ENCODE assay signal across 7 cellular contexts in genomic region chr16:84524936-84525581, GRCh38. TPM values are rescaled to one million over a fixed set of nuclear protein-coding genes. Genes with fewer than 3 reads are reported as not detected.
DNase-seq lines count a peak whose midpoint lies in the region; ATAC-seq, FAIRE-seq and TF ChIP-seq lines count a peak whose summit lies in the region.
"Not testable (repeated sequence)": the region's sequence is repeated elsewhere in the genome, so short reads cannot be mapped to it uniquely, and the experiment has no call there.

No MANE protein-coding gene starts in this region.

- H3K56ac ChIP-seq in H1 (replicated peaks; ENCODE audit: insufficient read length, low read depth, low read length) = not testable (repeated sequence)
- peak overlapping the region; percentile 75 for H3K56ac ChIP-seq in mesendoderm (ENCODE audit: low read length)

- peak overlapping the region; percentile 16 for H4K5ac ChIP-seq in H1 (ENCODE audit: insufficient read length, low read depth, low read length)
- not testable (repeated sequence) for H4K5ac ChIP-seq in mesendoderm (ENCODE audit: low read length)

- not testable (repeated sequence) for H3K4me1 ChIP-seq in Caco-2; H1 (replicated peaks in 1 of 4; ENCODE audit: control insufficient read depth in 3 of 4, insufficient read depth in 4 of 4, low read length in 3 of 4); mesendoderm (ENCODE audit: control insufficient read depth, low read depth, low read length)
- H3K4me1 ChIP-seq in HCT116 (ENCODE audit: control insufficient read depth in 1 of 2, insufficient read depth in 2 of 2, low read length in 2 of 2) = peaks cover 0 to 13% of the 10 kb centered on the region in 2 experiments; a peak in 2 of 4 replicates
- peaks cover 9 to 21% of the 10 kb centered on the region in 2 donors for H3K4me1 ChIP-seq in neuronal stem cell (ENCODE audit: control insufficient read depth in 2 of 2, insufficient read depth in 1 of 2, low read depth in 1 of 2, low read length in 2 of 2)

- H3K4me1 Mint-ChIP-seq in Caco-2 (ENCODE audit: low read depth, unreplicated experiment) = peaks cover 14% of the 10 kb centered on the region
- H3K4me1 Mint-ChIP-seq in activated naive CD8-positive, alpha-beta T cell treated with anti-CD3 and anti-CD28 coated beads, Interleukin-2, amount 10 ng/mL, durations not matched to agents 7 days and 5 days = peaks cover 51% of the 10 kb centered on the region

- H2AK5ac ChIP-seq in H1 (ENCODE audit: low read depth, low read length) (peak overlapping the region; percentile 78; the same call in 1 of the 2 replicates), neuronal stem cell (ENCODE audit: low read depth, low read length) (peak overlapping the region; percentile 98)
- not testable (repeated sequence) for H2AK5ac ChIP-seq in mesendoderm (ENCODE audit: low read length)

- H3K9ac ChIP-seq in HCT116 (ENCODE audit: low read length); H1 (replicated peaks in 1 of 4; ENCODE audit: extremely low read depth in 1 of 4, low read depth in 3 of 4, low read length in 3 of 4); mesendoderm (ENCODE audit: low read length); neuronal stem cell (ENCODE audit: low read depth, low read length, poor library complexity): not testable (repeated sequence)

- H3K23ac ChIP-seq in H1 (ENCODE audit: insufficient read length); mesendoderm (ENCODE audit: low read length); neuronal stem cell (ENCODE audit: low read depth, low read length, poor library complexity): not testable (repeated sequence)

- POLR2A ChIA-PET in Caco-2 (lab: Charles Lee); HCT116 (lab: Charles Lee): not testable (repeated sequence)
- POLR2A ChIA-PET in activated naive CD8-positive, alpha-beta T cell treated with anti-CD3 and anti-CD28 coated beads, Interleukin-2, amount 10 ng/mL, durations not matched to agents 7 days and 5 days (lab: Charles Lee) = interaction anchor here (0.8 to 2.6 kb wide), 5 partner anchors 10 to 31 kb away, joined by 3 to 11 read pairs (median 4); no protein-coding TSS in a partner anchor
- POLR2A ChIA-PET in H1 (lab: Charles Lee; ENCODE audit: partially characterized antibody) = interaction anchor here (1.2 kb wide), 1 partner anchor 11 kb away, joined by 3 read pairs; no protein-coding TSS in a partner anchor

- H2BK20ac ChIP-seq in H1 (ENCODE audit: low read length) = 0 out of 2 replicates have a peak overlapping the region, but pooled peaks have one; percentile 61

- H3K4me2 ChIP-seq in HCT116 (ENCODE audit: low read length); H1 (ENCODE audit: insufficient read depth in 1 of 2, low read depth in 2 of 2, low read length in 2 of 2); mesendoderm (ENCODE audit: low read length); neuronal stem cell (ENCODE audit: insufficient read depth, low read length, poor library complexity, severe bottlenecking): not testable (repeated sequence)

- DNase-seq in Caco-2 = peak in 1 of 2 experiments; percentile 39
- DNase-seq in HCT116 (ENCODE audit: low read depth, low spot score); WERI-Rb-1; activated naive CD8-positive, alpha-beta T cell treated with anti-CD3 and anti-CD28 coated beads, Interleukin-2, amount 10 ng/mL, durations not matched to agents 7 days and 5 days; H1 (ENCODE audit: low read depth in 1 of 2, low spot score in 2 of 2); mesendoderm; neuronal stem cell (ENCODE audit: low spot score): not testable (repeated sequence)

- not testable (repeated sequence) for H4K8ac ChIP-seq in H1 (ENCODE audit: extremely low read depth, insufficient read depth, low read length); mesendoderm (ENCODE audit: low read depth, low read length); neuronal stem cell (ENCODE audit: low read depth, low read length)

- not testable (repeated sequence) for H2BK15ac ChIP-seq in H1 (ENCODE audit: low read length); mesendoderm (replicated peaks; ENCODE audit: low read depth)
- peak overlapping the region; percentile 90 for H2BK15ac ChIP-seq in neuronal stem cell (ENCODE audit: low read length)

- H3K27ac ChIP-seq in HCT116 (ENCODE audit: low read depth, low read length); H1 (ENCODE audit: low read depth, low read length); mesendoderm (ENCODE audit: low read depth, low read length): not testable (repeated sequence)
- H3K27ac ChIP-seq in WERI-Rb-1 (peak overlapping the region; percentile 94; the same call in 1 of the 2 replicates), neuronal stem cell (replicated peaks; ENCODE audit: low read length) (peak overlapping the region; percentile 34)

- not testable (repeated sequence) for H3K4me3 ChIP-seq in Caco-2 (ENCODE audit: low read depth, low read length); HCT116 (replicated peaks in 1 of 2; ENCODE audit: low read depth in 1 of 2, low read length in 2 of 2); WERI-Rb-1 (ENCODE audit: low read depth, low read length); H1 (ENCODE audit: extremely low read depth in 1 of 4, insufficient read depth in 2 of 4, low read depth in 3 of 4, low read length in 4 of 4); mesendoderm (ENCODE audit: low read length); neuronal stem cell (ENCODE audit: low read length in 2 of 2)

- H3K18ac ChIP-seq in H1 (ENCODE audit: extremely low read depth, low read length) (peak overlapping the region; percentile 87), neuronal stem cell (ENCODE audit: low read length) (peak overlapping the region; percentile 96)
- not testable (repeated sequence) for H3K18ac ChIP-seq in mesendoderm (ENCODE audit: low read length)

- H4K91ac ChIP-seq in H1 (replicated peaks; ENCODE audit: insufficient read length, low read length) (peak overlapping the region; percentile 83), neuronal stem cell (ENCODE audit: low read depth, low read length, poor library complexity) (peak overlapping the region; percentile 56)

- peak; percentile 37; the same call in 1 of the 2 replicates for ATAC-seq in HCT116
- not testable (repeated sequence) for ATAC-seq in activated naive CD8-positive, alpha-beta T cell treated with anti-CD3 and anti-CD28 coated beads, Interleukin-2, amount 10 ng/mL, durations not matched to agents 7 days and 5 days (ENCODE audit: low read depth)

- intact Hi-C loops in Caco-2 (cut with micrococcal nuclease; ENCODE audit: unreplicated experiment); HCT116 (cut with micrococcal nuclease): not testable (repeated sequence)

- BruUV-seq in Caco-2 (replicated peaks; lab: Mats Ljungman, UMichigan); HCT116 (replicated peaks; lab: Mats Ljungman, UMichigan): not testable (repeated sequence)

- H3K36me3 ChIP-seq in Caco-2 (ENCODE audit: control insufficient read depth, insufficient read depth, low read length); HCT116 (ENCODE audit: control insufficient read depth in 1 of 2, insufficient read depth in 2 of 2, low read length in 2 of 2); WERI-Rb-1; H1 (ENCODE audit: control insufficient read depth in 2 of 4, insufficient read depth in 4 of 4, low read length in 3 of 4); mesendoderm (ENCODE audit: control insufficient read depth, insufficient read depth, low read length); neuronal stem cell (replicated peaks in 1 of 2; ENCODE audit: control insufficient read depth in 2 of 2, insufficient read depth in 2 of 2, low read length in 2 of 2): not testable (repeated sequence)

- H4K20me1 ChIP-seq in HCT116 (ENCODE audit: insufficient read depth); H1 (replicated peaks in 1 of 2; ENCODE audit: control insufficient read depth in 1 of 2, insufficient read depth in 2 of 2, low read length in 2 of 2): not testable (repeated sequence)

- not testable (repeated sequence) for H2BK5ac ChIP-seq in H1 (ENCODE audit: low read depth, low read length); mesendoderm (ENCODE audit: low read length)
- peak overlapping the region; percentile 69 for H2BK5ac ChIP-seq in neuronal stem cell (ENCODE audit: low read length)

- TF ChIP-seq RAD21 in HCT116 (IDR thresholded peaks at IDR 0.05; ENCODE audit: low read depth); H1 (IDR thresholded peaks at IDR 0.05 in 1 of 2, conservative IDR thresholded peaks at IDR 0.05 in 1 of 2; ENCODE audit: low read depth in 2 of 2, low read length in 2 of 2): not testable (repeated sequence)

- CTCF ChIA-PET in Caco-2 (lab: Charles Lee) = interaction anchor here (1.8 kb wide), 1 partner anchor 8 kb away, joined by 4 read pairs; no protein-coding TSS in a partner anchor
- CTCF ChIA-PET in HCT116 (lab: Charles Lee) = not testable (repeated sequence)
- CTCF ChIA-PET in H1 (lab: Charles Lee; ENCODE audit: partially characterized antibody) = interaction anchor here (0.6 to 4.3 kb wide), 5 partner anchors 13 to 74 kb away, joined by 3 to 29 read pairs (median 4); no protein-coding TSS in a partner anchor

- H3K27ac Mint-ChIP-seq in Caco-2 (ENCODE audit: unreplicated experiment) = peak overlapping the region; percentile 42
- H3K27ac Mint-ChIP-seq in activated naive CD8-positive, alpha-beta T cell treated with anti-CD3 and anti-CD28 coated beads, Interleukin-2, amount 10 ng/mL, durations not matched to agents 7 days and 5 days = peak overlapping the region; percentile 81

- FAIRE-seq in H1 (lab: Jason Lieb, UNC) = not testable (repeated sequence)

- not testable (repeated sequence) for H3K79me1 ChIP-seq in H1 (ENCODE audit: low read depth, low read length); mesendoderm (ENCODE audit: low read length); neuronal stem cell (ENCODE audit: low read depth, low read length)

- WGBS in H1 (ENCODE audit: extremely low coverage in 1 of 2, insufficient coverage in 1 of 2, insufficient read length in 1 of 2, insufficient replicate concordance in 2 of 2, low coverage in 1 of 2, low lambda C conversion rate in 2 of 2, missing lambda C conversion rate in 1 of 2), 2 experiments = 82% methylated on average over 14 of the region's 21 CpGs; no CpG with 5 or more reads in 1 of the 2 experiments
- WGBS in mesendoderm (ENCODE audit: extremely low coverage, insufficient coverage, low lambda C conversion rate) = no CpG with 5 or more reads among the region's 21 CpGs
- WGBS in neuronal stem cell (ENCODE audit: extremely low coverage in 2 of 2, insufficient read length in 2 of 2, insufficient replicate concordance in 1 of 2), 2 donors = no CpG with 5 or more reads among the region's 21 CpGs

- not testable (repeated sequence) for TF ChIP-seq CTCF in Caco-2 (IDR thresholded peaks at IDR 0.05; ENCODE audit: insufficient read depth in 1 of 2, low read depth in 1 of 2, low read length in 1 of 2, severe bottlenecking in 1 of 2, unreplicated experiment in 1 of 2); HCT116 (IDR thresholded peaks at IDR 0.05 in 2 of 3, conservative IDR thresholded peaks at IDR 0.05 in 1 of 3; ENCODE audit: borderline replicate concordance in 1 of 3, insufficient read depth in 1 of 3, low read depth in 2 of 3, low read length in 2 of 3); WERI-Rb-1 (IDR thresholded peaks at IDR 0.05; ENCODE audit: low read depth, low read length); H1 (IDR thresholded peaks at IDR 0.05; ENCODE audit: control extremely low read depth in 1 of 3, insufficient read depth in 1 of 3, low read depth in 1 of 3, low read length in 3 of 3)

- not testable (repeated sequence) for H3K27me3 ChIP-seq in Caco-2 (replicated peaks; ENCODE audit: control insufficient read depth, insufficient read depth, low read length); HCT116 (ENCODE audit: insufficient read depth, low read length); WERI-Rb-1 (ENCODE audit: insufficient read depth, low read depth, severe bottlenecking); H1 (replicated peaks in 1 of 4; ENCODE audit: control insufficient read depth in 3 of 4, extremely low read depth in 1 of 4, insufficient read depth in 3 of 4, low read length in 3 of 4); mesendoderm (ENCODE audit: insufficient read depth, low read length, poor library complexity); neuronal stem cell (ENCODE audit: control insufficient read depth in 3 of 3, insufficient read depth in 3 of 3, low read depth in 1 of 3, low read length in 3 of 3)

- H2BK12ac ChIP-seq in H1 (ENCODE audit: low read depth, low read length) = 0 out of 2 replicates have a peak overlapping the region, but pooled peaks have one; percentile 68
- H2BK12ac ChIP-seq in neuronal stem cell (ENCODE audit: low read length) = peak overlapping the region; percentile 98

- H3K36me3 Mint-ChIP-seq in Caco-2 (ENCODE audit: insufficient read depth, unreplicated experiment) = peaks cover 15% of the 10 kb centered on the region
- H3K36me3 Mint-ChIP-seq in activated naive CD8-positive, alpha-beta T cell treated with anti-CD3 and anti-CD28 coated beads, Interleukin-2, amount 10 ng/mL, durations not matched to agents 7 days and 5 days = peaks cover 46% of the 10 kb centered on the region

- H3K79me2 ChIP-seq in HCT116 (ENCODE audit: insufficient read depth, low read length); H1 (ENCODE audit: control insufficient read depth in 1 of 2, insufficient read depth in 2 of 2, low read length in 2 of 2); mesendoderm (ENCODE audit: control insufficient read depth, insufficient read depth, low read length): not testable (repeated sequence)

- not testable (repeated sequence) for H3K9me3 ChIP-seq in Caco-2; HCT116 (ENCODE audit: control insufficient read depth in 1 of 2, insufficient read depth in 1 of 2, low read depth in 1 of 2, low read length in 2 of 2); WERI-Rb-1 (ENCODE audit: severe bottlenecking); H1 (ENCODE audit: insufficient read depth in 2 of 2, low read depth in 1 of 2, low read length in 1 of 2)
- H3K9me3 ChIP-seq in neuronal stem cell (replicated peaks in 1 of 2; ENCODE audit: control insufficient read depth in 2 of 2, insufficient read depth in 1 of 2, low read depth in 1 of 2, low read length in 2 of 2) = peaks cover 12% of the 10 kb centered on the region in 2 donors

- not testable (repeated sequence) for H3K27me3 Mint-ChIP-seq in Caco-2 (ENCODE audit: insufficient read depth, unreplicated experiment); activated naive CD8-positive, alpha-beta T cell treated with anti-CD3 and anti-CD28 coated beads, Interleukin-2, amount 10 ng/mL, durations not matched to agents 7 days and 5 days

- H3K23me2 ChIP-seq in H1 (ENCODE audit: low read depth, low read length) = not testable (repeated sequence)

- H3K4me3 Mint-ChIP-seq in Caco-2 (ENCODE audit: unreplicated experiment) = not testable (repeated sequence)
- peak overlapping the region; percentile 42 for H3K4me3 Mint-ChIP-seq in activated naive CD8-positive, alpha-beta T cell treated with anti-CD3 and anti-CD28 coated beads, Interleukin-2, amount 10 ng/mL, durations not matched to agents 7 days and 5 days

- not testable (repeated sequence) for TF ChIP-seq EP300 in H1 (IDR thresholded peaks at IDR 0.05; ENCODE audit: borderline replicate concordance in 1 of 2, low read depth in 2 of 2, low read length in 2 of 2)

- RAD21 ChIA-PET in HCT116 (lab: Charles Lee; ENCODE audit: low non-redundant PET in 1 of 2, low total read pairs in 2 of 2, uncharacterized antibody in 2 of 2, unreplicated experiment in 2 of 2) = not testable (repeated sequence)

- not testable (repeated sequence) for H3K9me2 ChIP-seq in HCT116 (ENCODE audit: insufficient read depth)

- not testable (repeated sequence) for TF ChIP-seq POLR2A in HCT116 (IDR thresholded peaks at IDR 0.05; ENCODE audit: borderline replicate concordance, extremely low read depth, insufficient read depth, insufficient read length); H1 (IDR thresholded peaks at IDR 0.05; ENCODE audit: control extremely low read depth in 1 of 2, low read depth in 2 of 2, low read length in 2 of 2)

- H2AFZ ChIP-seq in HCT116 (ENCODE audit: low read depth, low read length, poor library complexity, severe bottlenecking); H1 (ENCODE audit: low read length); neuronal stem cell (ENCODE audit: low read length): not testable (repeated sequence)

- not testable (repeated sequence) for H3K4ac ChIP-seq in H1 (replicated peaks; ENCODE audit: insufficient read length, low read depth, low read length); mesendoderm (ENCODE audit: low read depth, low read length); neuronal stem cell (ENCODE audit: low read length)

- not testable (repeated sequence) for H2BK120ac ChIP-seq in H1 (replicated peaks; ENCODE audit: low read depth, low read length); mesendoderm (ENCODE audit: low read depth, low read length)
- peak overlapping the region; percentile 56 for H2BK120ac ChIP-seq in neuronal stem cell (ENCODE audit: low read depth, low read length)

- not testable (repeated sequence) for H3K14ac ChIP-seq in H1 (ENCODE audit: insufficient read length); neuronal stem cell (ENCODE audit: low read length)

- peaks cover 12% of the 10 kb centered on the region for H3K9me3 Mint-ChIP-seq in Caco-2 (ENCODE audit: unreplicated experiment)
- not testable (repeated sequence) for H3K9me3 Mint-ChIP-seq in activated naive CD8-positive, alpha-beta T cell treated with anti-CD3 and anti-CD28 coated beads, Interleukin-2, amount 10 ng/mL, durations not matched to agents 7 days and 5 days

RNA-seq across cellular contexts. Expression of gene MEAK7, which starts 20.6 kb away (rescaled TPM):
- total RNA-seq in Caco-2 (2022) (30.9 and 32.7 TPM in 2 replicates), HCT116 (2021; ENCODE audit: unreplicated experiment) (32.2 TPM)
- polyA plus RNA-seq in HCT116 (2012) = 21.3 and 23.4 TPM in 2 replicates
- 10 to 100 TPM; 95.7 to 98.3 TPM for total RNA-seq in activated naive CD8-positive, alpha-beta T cell treated with anti-CD3 and anti-CD28 coated beads, Interleukin-2, amount 10 ng/mL, durations not matched to agents 7 days and 5 days
- 19.0 and 19.6 TPM in 2 replicates for total RNA-seq in H1 (2021; fragmentation: NEBNext Ultra II Directional; extraction: Animal tissue kit (Norgen Biotek cat#: 25700))
- 9.6 and 13.6 TPM in 2 replicates for polyA plus RNA-seq in H1 (2011; rRNA removed)
- polyA plus RNA-seq in H1 (2011; cell fraction: cytosol; rRNA removed) = 14.1 TPM
- polyA plus RNA-seq in H1 (2011; cell fraction: nucleus; rRNA removed) = 14.5 TPM
- 12.3 to 15.0 TPM (median 12.8 TPM) in 4 replicates for polyA plus RNA-seq in H1 (2012, experiment 1 of 2)
- polyA plus RNA-seq in H1 (2012, experiment 2 of 2) = 6.5 TPM
- 6.0 TPM for polyA plus RNA-seq in H1 (2013, experiment 1 of 2)
- 5.3 TPM for polyA plus RNA-seq in H1 (2013, experiment 2 of 2)
- 15.7 and 18.2 TPM in 2 replicates for polyA minus RNA-seq in H1 (2011; rRNA and poly(A)+ RNA removed)
- 18.6 TPM for polyA minus RNA-seq in H1 (2011; cell fraction: cytosol; rRNA and poly(A)+ RNA removed)
- 16.5 TPM for polyA minus RNA-seq in H1 (2011; cell fraction: nucleus; rRNA and poly(A)+ RNA removed)
- polyA plus RNA-seq in mesendoderm (2013, experiment 1 of 2) = 5.7 TPM
- 6.3 TPM for polyA plus RNA-seq in mesendoderm (2013, experiment 2 of 2)
- 8.0 TPM for polyA plus RNA-seq in neuronal stem cell (2013, experiment 1 of 2)
- polyA plus RNA-seq in neuronal stem cell (2013, experiment 2 of 2) = 8.4 TPM
